1 cellular context compared by ENCODE assay signal in the genomic region with DNA sequence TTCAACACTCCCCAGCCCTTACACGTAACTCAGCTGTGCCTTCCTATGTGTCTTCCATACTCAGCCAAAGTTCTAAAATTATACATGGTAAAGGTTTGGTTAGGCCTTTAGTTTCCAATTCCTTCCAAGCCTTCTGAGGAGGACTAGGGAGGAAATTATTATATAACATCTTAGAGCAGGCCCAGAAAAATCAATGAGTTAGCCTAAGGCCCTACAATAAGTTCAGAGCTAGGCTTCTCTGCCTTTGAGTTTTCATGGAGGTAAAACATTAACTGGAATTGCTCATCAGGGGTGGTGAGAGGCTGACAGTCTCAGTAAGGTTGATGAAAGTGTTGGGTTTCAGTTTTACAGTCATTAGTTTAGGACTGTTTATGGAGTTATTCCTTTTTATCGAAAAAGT.
TF ChIP-seq lines count a peak whose summit lies in the region.

No MANE protein-coding gene starts in this region.

TF ChIP-seq in GM12878, 131 proteins besides CTCF, POLR2A, EP300 and RAD21 (continued from another document):
- TF ChIP-seq, protein P1, sequence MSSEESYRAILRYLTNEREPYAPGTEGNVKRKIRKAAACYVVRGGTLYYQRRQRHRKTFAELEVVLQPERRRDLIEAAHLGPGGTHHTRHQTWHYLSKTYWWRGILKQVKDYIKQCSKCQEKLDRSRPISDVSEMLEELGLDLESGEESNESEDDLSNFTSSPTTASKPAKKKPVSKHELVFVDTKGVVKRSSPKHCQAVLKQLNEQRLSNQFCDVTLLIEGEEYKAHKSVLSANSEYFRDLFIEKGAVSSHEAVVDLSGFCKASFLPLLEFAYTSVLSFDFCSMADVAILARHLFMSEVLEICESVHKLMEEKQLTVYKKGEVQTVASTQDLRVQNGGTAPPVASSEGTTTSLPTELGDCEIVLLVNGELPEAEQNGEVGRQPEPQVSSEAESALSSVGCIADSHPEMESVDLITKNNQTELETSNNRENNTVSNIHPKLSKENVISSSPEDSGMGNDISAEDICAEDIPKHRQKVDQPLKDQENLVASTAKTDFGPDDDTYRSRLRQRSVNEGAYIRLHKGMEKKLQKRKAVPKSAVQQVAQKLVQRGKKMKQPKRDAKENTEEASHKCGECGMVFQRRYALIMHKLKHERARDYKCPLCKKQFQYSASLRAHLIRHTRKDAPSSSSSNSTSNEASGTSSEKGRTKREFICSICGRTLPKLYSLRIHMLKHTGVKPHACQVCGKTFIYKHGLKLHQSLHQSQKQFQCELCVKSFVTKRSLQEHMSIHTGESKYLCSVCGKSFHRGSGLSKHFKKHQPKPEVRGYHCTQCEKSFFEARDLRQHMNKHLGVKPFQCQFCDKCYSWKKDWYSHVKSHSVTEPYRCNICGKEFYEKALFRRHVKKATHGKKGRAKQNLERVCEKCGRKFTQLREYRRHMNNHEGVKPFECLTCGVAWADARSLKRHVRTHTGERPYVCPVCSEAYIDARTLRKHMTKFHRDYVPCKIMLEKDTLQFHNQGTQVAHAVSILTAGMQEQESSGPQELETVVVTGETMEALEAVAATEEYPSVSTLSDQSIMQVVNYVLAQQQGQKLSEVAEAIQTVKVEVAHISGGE (CRISPR knock-in tag; IDR thresholded peaks at IDR 0.05), result no peak
TF ChIP-seq in GM12878: peak in this region for 0.
